17 cellular contexts compared by ENCODE assay signal in genomic region chr5:159339451-159339850, GRCh38. TPM values are rescaled to one million over a fixed set of nuclear protein-coding genes. Genes with fewer than 3 reads are reported as not detected.
DNase-seq lines count a peak whose midpoint lies in the region; ATAC-seq and TF ChIP-seq lines count a peak whose summit lies in the region.
"Had no signal": no experiment of that assay in that cellular context is flagged by ENCODE, and none has a peak within 500 bp of the region (broad histone marks: within the 10 kb centered on the region; RNA-seq: fewer than 3 reads in every experiment).

No MANE protein-coding gene starts in this region.

- no peak for TF ChIP-seq RAD21 in HCT116 (IDR thresholded peaks at IDR 0.05; ENCODE audit: low read depth)

- H2AFZ ChIP-seq in HCT116 (ENCODE audit: low read depth, low read length, poor library complexity, severe bottlenecking): no peak overlapping the region

- H3K79me2 ChIP-seq in HCT116 (ENCODE audit: insufficient read depth, low read length): no peaks in the 10 kb centered on the region

- no TSS peak for BruUV-seq in HCT116 (replicated peaks; lab: Mats Ljungman, UMichigan)

- H3K4me3 ChIP-seq in HCT116 (replicated peaks in 1 of 2; ENCODE audit: low read depth in 1 of 2, low read length in 2 of 2): 0 out of 4 replicates have a peak overlapping the region, but pooled peaks of 1 of the 2 experiments have one; percentile 17
- H3K4me3 ChIP-seq: BLaER1 treated with 17β-estradiol and CSF1 and Interleukin-3, amounts not matched to agents 10 nM and 100 nM; K562 had no signal

- peak overlapping the region; percentile 58 for H3K4me2 ChIP-seq in HCT116 (ENCODE audit: low read length)

- intact Hi-C loops in HCT116 (cut with micrococcal nuclease) (no loop called here), left ventricle myocardium superior (cut with micrococcal nuclease) (no loop called here)

- no peaks in the 10 kb centered on the region for H4K20me1 ChIP-seq in HCT116 (ENCODE audit: insufficient read depth)
- H4K20me1 ChIP-seq: BLaER1 treated with 17β-estradiol and CSF1 and Interleukin-3, amounts not matched to agents 10 nM and 100 nM had no signal

- no peaks in the 10 kb centered on the region for H3K27me3 Mint-ChIP-seq in activated CD4-positive, alpha-beta T cell treated with anti-CD3 and anti-CD28 coated beads, Interleukin-2, amount 10 ng/mL, durations not matched to agents 7 days and 5 days
- H3K27me3 Mint-ChIP-seq in activated naive CD8-positive, alpha-beta T cell treated with anti-CD3 and anti-CD28 coated beads, Interleukin-2, amount 50 U/mL, for 24 hours: no peaks in the 10 kb centered on the region

- peaks cover 74% of the 10 kb centered on the region for H3K4me1 Mint-ChIP-seq in activated CD4-positive, alpha-beta T cell treated with anti-CD3 and anti-CD28 coated beads, Interleukin-2, amount 10 ng/mL, durations not matched to agents 7 days and 5 days
- peaks cover 65% of the 10 kb centered on the region for H3K4me1 Mint-ChIP-seq in activated naive CD8-positive, alpha-beta T cell treated with anti-CD3 and anti-CD28 coated beads, Interleukin-2, amount 50 U/mL, for 24 hours

- H3K36me3 ChIP-seq in HCT116 (ENCODE audit: control insufficient read depth in 1 of 2, insufficient read depth in 2 of 2, low read length in 2 of 2): no peaks in the 10 kb centered on the region

- peak; percentile 26; the same call in 1 of the 2 replicates for ATAC-seq in HCT116
- no peak for ATAC-seq in activated naive CD8-positive, alpha-beta T cell treated with anti-CD3 and anti-CD28 coated beads, Interleukin-2, amount 50 U/mL, for 24 hours
- ATAC-seq in HG02571 (IDR thresholded peaks at IDR 0.05; ENCODE audit: unreplicated experiment): no peak
- no peak for ATAC-seq in GM18870 (IDR thresholded peaks at IDR 0.05; ENCODE audit: unreplicated experiment)
- no peak for ATAC-seq in left ventricle myocardium superior
- ATAC-seq: K562, Panc1 had no signal

- H3K27me3 ChIP-seq in HCT116 (ENCODE audit: insufficient read depth, low read length): no peaks in the 10 kb centered on the region
- H3K27me3 ChIP-seq: BLaER1 treated with 17β-estradiol and CSF1 and Interleukin-3, amounts not matched to agents 10 nM and 100 nM had no signal

- TF ChIP-seq POLR2A in HCT116 (IDR thresholded peaks at IDR 0.05; ENCODE audit: borderline replicate concordance, extremely low read depth, insufficient read depth, insufficient read length): no peak

- H3K27ac Mint-ChIP-seq in activated CD4-positive, alpha-beta T cell treated with anti-CD3 and anti-CD28 coated beads, Interleukin-2, amount 10 ng/mL, durations not matched to agents 7 days and 5 days: peak overlapping the region; percentile 10
- H3K27ac Mint-ChIP-seq in activated naive CD8-positive, alpha-beta T cell treated with anti-CD3 and anti-CD28 coated beads, Interleukin-2, amount 50 U/mL, for 24 hours: peak overlapping the region; percentile 4

- no peak overlapping the region for H3K4me3 Mint-ChIP-seq in activated CD4-positive, alpha-beta T cell treated with anti-CD3 and anti-CD28 coated beads, Interleukin-2, amount 10 ng/mL, durations not matched to agents 7 days and 5 days
- H3K4me3 Mint-ChIP-seq in activated naive CD8-positive, alpha-beta T cell treated with anti-CD3 and anti-CD28 coated beads, Interleukin-2, amount 50 U/mL, for 24 hours: no peak overlapping the region

- no peaks in the 10 kb centered on the region for H3K9me3 ChIP-seq in HCT116 (ENCODE audit: control insufficient read depth in 1 of 2, insufficient read depth in 1 of 2, low read depth in 1 of 2, low read length in 2 of 2)

- POLR2A ChIA-PET in activated CD4-positive, alpha-beta T cell treated with anti-CD3 and anti-CD28 coated beads, Interleukin-2, amount 10 ng/mL, durations not matched to agents 7 days and 5 days (lab: Charles Lee): no interaction called here
- POLR2A ChIA-PET in HCT116 (lab: Charles Lee): no interaction called here

- H3K9me2 ChIP-seq in HCT116 (ENCODE audit: insufficient read depth): no peaks in the 10 kb centered on the region

- no peak for DNase-seq in activated CD4-positive, alpha-beta T cell treated with anti-CD3 and anti-CD28 coated beads, Interleukin-2, amount 10 ng/mL, durations not matched to agents 7 days and 5 days
- no peak for DNase-seq in activated CD4-positive, alpha-beta T cell treated with anti-CD3 and anti-CD28 coated beads for 1 hour
- no peak for DNase-seq in HCT116 (ENCODE audit: low read depth, low spot score)
- no peak for DNase-seq in activated naive CD8-positive, alpha-beta T cell treated with anti-CD3 and anti-CD28 coated beads, Interleukin-2, amount 50 U/mL, for 24 hours
- DNase-seq in kidney tubule cell (ENCODE audit: low spot score): peak; percentile 84
- DNase-seq in left ventricle myocardium superior: no peak
- DNase-seq: NCI-H1048, NCI-H1436 treated with DMSO at 0.1 percent for 48 hours, NCI-H2081, NCI-H510A treated with DMSO at 0.1 percent for 48 hours, Right ventricle myocardium superior had no signal

- TF ChIP-seq CTCF in HCT116 (IDR thresholded peaks at IDR 0.05 in 2 of 3, conservative IDR thresholded peaks at IDR 0.05 in 1 of 3; ENCODE audit: borderline replicate concordance in 1 of 3, insufficient read depth in 1 of 3, low read depth in 2 of 3, low read length in 2 of 3): no peak

- peaks cover 26% of the 10 kb centered on the region for H3K9me3 Mint-ChIP-seq in activated CD4-positive, alpha-beta T cell treated with anti-CD3 and anti-CD28 coated beads, Interleukin-2, amount 10 ng/mL, durations not matched to agents 7 days and 5 days
- no peaks in the 10 kb centered on the region for H3K9me3 Mint-ChIP-seq in activated naive CD8-positive, alpha-beta T cell treated with anti-CD3 and anti-CD28 coated beads, Interleukin-2, amount 50 U/mL, for 24 hours

- no peak overlapping the region for H3K27ac ChIP-seq in HCT116 (ENCODE audit: low read depth, low read length)

- RAD21 ChIA-PET in HCT116 (lab: Charles Lee; ENCODE audit: low non-redundant PET in 1 of 2, low total read pairs in 2 of 2, uncharacterized antibody in 2 of 2, unreplicated experiment in 2 of 2): no interaction called here

- CTCF ChIA-PET in activated CD4-positive, alpha-beta T cell treated with anti-CD3 and anti-CD28 coated beads, Interleukin-2, amount 10 ng/mL, durations not matched to agents 7 days and 5 days (lab: Charles Lee): interaction anchor here (1.0 to 1.8 kb wide), 2 partner anchors 8 to 14 kb away, joined by 3 to 8 read pairs; no protein-coding TSS in a partner anchor
- CTCF ChIA-PET in HCT116 (lab: Charles Lee): interaction anchor here (1.6 kb wide), 1 partner anchor 8 kb away, joined by 3 read pairs; no protein-coding TSS in a partner anchor

- H3K9ac ChIP-seq in HCT116 (ENCODE audit: low read length): no peak overlapping the region
- H3K9ac ChIP-seq: BLaER1 treated with 17β-estradiol and CSF1 and Interleukin-3, amounts not matched to agents 10 nM and 100 nM had no signal

- H3K4me1 ChIP-seq in HCT116 (ENCODE audit: control insufficient read depth in 1 of 2, insufficient read depth in 2 of 2, low read length in 2 of 2): peaks cover 26 to 66% of the 10 kb centered on the region in 2 experiments

- peaks cover 46% of the 10 kb centered on the region for H3K36me3 Mint-ChIP-seq in activated CD4-positive, alpha-beta T cell treated with anti-CD3 and anti-CD28 coated beads, Interleukin-2, amount 10 ng/mL, durations not matched to agents 7 days and 5 days (ENCODE audit: low read depth)
- no peaks in the 10 kb centered on the region for H3K36me3 Mint-ChIP-seq in activated naive CD8-positive, alpha-beta T cell treated with anti-CD3 and anti-CD28 coated beads, Interleukin-2, amount 50 U/mL, for 24 hours (ENCODE audit: low read depth)

TF ChIP-seq in HCT116, 20 proteins besides CTCF, POLR2A, EP300 and RAD21 (continues in another document):
- TF ChIP-seq EGR1 (IDR thresholded peaks at IDR 0.05; ENCODE audit: low read depth) (no peak), CBX3 (IDR thresholded peaks at IDR 0.05; ENCODE audit: low read depth) (peak; percentile 49; the same call in 1 of the 2 replicates), EZH2phosphoT487 (IDR thresholded peaks at IDR 0.05; ENCODE audit: borderline replicate concordance) (no peak), SP1 (IDR thresholded peaks at IDR 0.05; ENCODE audit: low read depth) (peak; percentile 22; the same call in 1 of the 2 replicates), JUND (IDR thresholded peaks at IDR 0.05) (no peak), ELF1 (IDR thresholded peaks at IDR 0.05; ENCODE audit: borderline replicate concordance, low read depth) (no peak), YY1 (IDR thresholded peaks at IDR 0.05; ENCODE audit: extremely low read depth, insufficient replicate concordance, low read depth, low read length) (no peak)
- TF ChIP-seq, protein P1, sequence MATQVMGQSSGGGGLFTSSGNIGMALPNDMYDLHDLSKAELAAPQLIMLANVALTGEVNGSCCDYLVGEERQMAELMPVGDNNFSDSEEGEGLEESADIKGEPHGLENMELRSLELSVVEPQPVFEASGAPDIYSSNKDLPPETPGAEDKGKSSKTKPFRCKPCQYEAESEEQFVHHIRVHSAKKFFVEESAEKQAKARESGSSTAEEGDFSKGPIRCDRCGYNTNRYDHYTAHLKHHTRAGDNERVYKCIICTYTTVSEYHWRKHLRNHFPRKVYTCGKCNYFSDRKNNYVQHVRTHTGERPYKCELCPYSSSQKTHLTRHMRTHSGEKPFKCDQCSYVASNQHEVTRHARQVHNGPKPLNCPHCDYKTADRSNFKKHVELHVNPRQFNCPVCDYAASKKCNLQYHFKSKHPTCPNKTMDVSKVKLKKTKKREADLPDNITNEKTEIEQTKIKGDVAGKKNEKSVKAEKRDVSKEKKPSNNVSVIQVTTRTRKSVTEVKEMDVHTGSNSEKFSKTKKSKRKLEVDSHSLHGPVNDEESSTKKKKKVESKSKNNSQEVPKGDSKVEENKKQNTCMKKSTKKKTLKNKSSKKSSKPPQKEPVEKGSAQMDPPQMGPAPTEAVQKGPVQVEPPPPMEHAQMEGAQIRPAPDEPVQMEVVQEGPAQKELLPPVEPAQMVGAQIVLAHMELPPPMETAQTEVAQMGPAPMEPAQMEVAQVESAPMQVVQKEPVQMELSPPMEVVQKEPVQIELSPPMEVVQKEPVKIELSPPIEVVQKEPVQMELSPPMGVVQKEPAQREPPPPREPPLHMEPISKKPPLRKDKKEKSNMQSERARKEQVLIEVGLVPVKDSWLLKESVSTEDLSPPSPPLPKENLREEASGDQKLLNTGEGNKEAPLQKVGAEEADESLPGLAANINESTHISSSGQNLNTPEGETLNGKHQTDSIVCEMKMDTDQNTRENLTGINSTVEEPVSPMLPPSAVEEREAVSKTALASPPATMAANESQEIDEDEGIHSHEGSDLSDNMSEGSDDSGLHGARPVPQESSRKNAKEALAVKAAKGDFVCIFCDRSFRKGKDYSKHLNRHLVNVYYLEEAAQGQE (IDR thresholded peaks at IDR 0.05; ENCODE audit: low read depth): no peak

RNA-seq across cellular contexts. Expression of gene IL12B, which starts 9.2 kb away (rescaled TPM):
- not detected for total RNA-seq in activated CD4-positive, alpha-beta T cell treated with anti-CD3 and anti-CD28 coated beads, Interleukin-2, amount 10 ng/mL, durations not matched to agents 7 days and 5 days
- total RNA-seq in HCT116 (2021; ENCODE audit: unreplicated experiment) (not detected), left ventricle myocardium superior (not detected)
- 0.04 TPM in 1 of 2 replicates, not detected in the other for polyA plus RNA-seq in HCT116 (2012)
- total RNA-seq: H1, K562, Right ventricle myocardium superior had no signal
- polyA plus RNA-seq: H1, K562 had no signal
